ENCODE assay signal across 1 cellular context in genomic region chr3:101868534-101869464, GRCh38.
TF ChIP-seq lines count a peak whose summit lies in the region.

No MANE protein-coding gene starts in this region.

TF ChIP-seq in K562, 482 proteins besides CTCF, POLR2A, EP300 and RAD21 (continued from another document and continues in another):
- TF ChIP-seq, protein P1, sequence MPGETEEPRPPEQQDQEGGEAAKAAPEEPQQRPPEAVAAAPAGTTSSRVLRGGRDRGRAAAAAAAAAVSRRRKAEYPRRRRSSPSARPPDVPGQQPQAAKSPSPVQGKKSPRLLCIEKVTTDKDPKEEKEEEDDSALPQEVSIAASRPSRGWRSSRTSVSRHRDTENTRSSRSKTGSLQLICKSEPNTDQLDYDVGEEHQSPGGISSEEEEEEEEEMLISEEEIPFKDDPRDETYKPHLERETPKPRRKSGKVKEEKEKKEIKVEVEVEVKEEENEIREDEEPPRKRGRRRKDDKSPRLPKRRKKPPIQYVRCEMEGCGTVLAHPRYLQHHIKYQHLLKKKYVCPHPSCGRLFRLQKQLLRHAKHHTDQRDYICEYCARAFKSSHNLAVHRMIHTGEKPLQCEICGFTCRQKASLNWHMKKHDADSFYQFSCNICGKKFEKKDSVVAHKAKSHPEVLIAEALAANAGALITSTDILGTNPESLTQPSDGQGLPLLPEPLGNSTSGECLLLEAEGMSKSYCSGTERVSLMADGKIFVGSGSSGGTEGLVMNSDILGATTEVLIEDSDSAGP (CRISPR knock-in tag; IDR thresholded peaks at IDR 0.05): no peak
- TF ChIP-seq ARID3B (CRISPR knock-in tag; IDR thresholded peaks at IDR 0.05; ENCODE audit: borderline replicate concordance): no peak
- TF ChIP-seq, protein P2, sequence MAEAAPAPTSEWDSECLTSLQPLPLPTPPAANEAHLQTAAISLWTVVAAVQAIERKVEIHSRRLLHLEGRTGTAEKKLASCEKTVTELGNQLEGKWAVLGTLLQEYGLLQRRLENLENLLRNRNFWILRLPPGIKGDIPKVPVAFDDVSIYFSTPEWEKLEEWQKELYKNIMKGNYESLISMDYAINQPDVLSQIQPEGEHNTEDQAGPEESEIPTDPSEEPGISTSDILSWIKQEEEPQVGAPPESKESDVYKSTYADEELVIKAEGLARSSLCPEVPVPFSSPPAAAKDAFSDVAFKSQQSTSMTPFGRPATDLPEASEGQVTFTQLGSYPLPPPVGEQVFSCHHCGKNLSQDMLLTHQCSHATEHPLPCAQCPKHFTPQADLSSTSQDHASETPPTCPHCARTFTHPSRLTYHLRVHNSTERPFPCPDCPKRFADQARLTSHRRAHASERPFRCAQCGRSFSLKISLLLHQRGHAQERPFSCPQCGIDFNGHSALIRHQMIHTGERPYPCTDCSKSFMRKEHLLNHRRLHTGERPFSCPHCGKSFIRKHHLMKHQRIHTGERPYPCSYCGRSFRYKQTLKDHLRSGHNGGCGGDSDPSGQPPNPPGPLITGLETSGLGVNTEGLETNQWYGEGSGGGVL (CRISPR knock-in tag; IDR thresholded peaks at IDR 0.05): no peak
- TF ChIP-seq ZBTB17 (CRISPR knock-in tag; IDR thresholded peaks at IDR 0.05): no peak
- TF ChIP-seq, protein P3, sequence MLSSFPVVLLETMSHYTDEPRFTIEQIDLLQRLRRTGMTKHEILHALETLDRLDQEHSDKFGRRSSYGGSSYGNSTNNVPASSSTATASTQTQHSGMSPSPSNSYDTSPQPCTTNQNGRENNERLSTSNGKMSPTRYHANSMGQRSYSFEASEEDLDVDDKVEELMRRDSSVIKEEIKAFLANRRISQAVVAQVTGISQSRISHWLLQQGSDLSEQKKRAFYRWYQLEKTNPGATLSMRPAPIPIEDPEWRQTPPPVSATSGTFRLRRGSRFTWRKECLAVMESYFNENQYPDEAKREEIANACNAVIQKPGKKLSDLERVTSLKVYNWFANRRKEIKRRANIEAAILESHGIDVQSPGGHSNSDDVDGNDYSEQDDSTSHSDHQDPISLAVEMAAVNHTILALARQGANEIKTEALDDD (IDR thresholded peaks at IDR 0.05): no peak
- no peak for TF ChIP-seq NR4A1 (CRISPR knock-in tag; IDR thresholded peaks at IDR 0.05)
- TF ChIP-seq NR4A1 (tag; IDR thresholded peaks at IDR 0.05): no peak
- TF ChIP-seq NFYB (IDR thresholded peaks at IDR 0.05; ENCODE audit: extremely low read depth, insufficient read length): no peak
- TF ChIP-seq MYC (IDR thresholded peaks at IDR 0.05; ENCODE audit: low read depth, low read length): no peak
- no peak for TF ChIP-seq MYC (CRISPR knock-in tag; IDR thresholded peaks at IDR 0.05; ENCODE audit: borderline replicate concordance, low read depth)
- TF ChIP-seq BCOR (IDR thresholded peaks at IDR 0.05): no peak
- TF ChIP-seq, protein P4, sequence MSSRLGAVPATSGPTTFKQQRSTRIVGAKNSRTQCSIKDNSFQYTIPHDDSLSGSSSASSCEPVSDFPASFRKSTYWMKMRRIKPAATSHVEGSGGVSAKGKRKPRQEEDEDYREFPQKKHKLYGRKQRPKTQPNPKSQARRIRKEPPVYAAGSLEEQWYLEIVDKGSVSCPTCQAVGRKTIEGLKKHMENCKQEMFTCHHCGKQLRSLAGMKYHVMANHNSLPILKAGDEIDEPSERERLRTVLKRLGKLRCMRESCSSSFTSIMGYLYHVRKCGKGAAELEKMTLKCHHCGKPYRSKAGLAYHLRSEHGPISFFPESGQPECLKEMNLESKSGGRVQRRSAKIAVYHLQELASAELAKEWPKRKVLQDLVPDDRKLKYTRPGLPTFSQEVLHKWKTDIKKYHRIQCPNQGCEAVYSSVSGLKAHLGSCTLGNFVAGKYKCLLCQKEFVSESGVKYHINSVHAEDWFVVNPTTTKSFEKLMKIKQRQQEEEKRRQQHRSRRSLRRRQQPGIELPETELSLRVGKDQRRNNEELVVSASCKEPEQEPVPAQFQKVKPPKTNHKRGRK (tag; IDR thresholded peaks at IDR 0.05): no peak
- TF ChIP-seq ZNF124 (CRISPR knock-in tag; IDR thresholded peaks at IDR 0.05): no peak
- no peak for TF ChIP-seq UBTF (IDR thresholded peaks at IDR 0.05; ENCODE audit: borderline replicate concordance in 1 of 2, low read depth in 2 of 2, low read length in 2 of 2)
- no peak for TF ChIP-seq TCF7L2 (IDR thresholded peaks at IDR 0.05; ENCODE audit: low read depth, low read length)
- no peak for TF ChIP-seq MED1 (CRISPR knock-in tag; IDR thresholded peaks at IDR 0.05; ENCODE audit: borderline replicate concordance)
- TF ChIP-seq ZNF41 (CRISPR knock-in tag; conservative IDR thresholded peaks at IDR 0.05): no peak
- TF ChIP-seq CREM (IDR thresholded peaks at IDR 0.05; ENCODE audit: low read depth): 0 out of 2 replicates have a peak, but pooled peaks have one; percentile 51
- TF ChIP-seq JUND (IDR thresholded peaks at IDR 0.05; ENCODE audit: borderline replicate concordance, low read depth, low read length): peak; percentile 48; the same call in 1 of the 2 replicates
- peak; percentile 28; the same call in 1 of the 3 replicates for TF ChIP-seq JUND (tag; IDR thresholded peaks at IDR 0.05; ENCODE audit: borderline replicate concordance, low read depth, low read length)
- no peak for TF ChIP-seq PTBP1 (IDR thresholded peaks at IDR 0.05; ENCODE audit: low read depth, low read length)
- no peak for TF ChIP-seq POLR2B (IDR thresholded peaks at IDR 0.05; ENCODE audit: low read depth, partially characterized antibody)
- no peak for TF ChIP-seq ETV1 (tag; conservative IDR thresholded peaks at IDR 0.05; ENCODE audit: low read depth)
- no peak for TF ChIP-seq CBFB (CRISPR knock-in tag; IDR thresholded peaks at IDR 0.05)
- peak; percentile 34 for TF ChIP-seq CCNT2 (IDR thresholded peaks at IDR 0.05; ENCODE audit: borderline replicate concordance, extremely low read depth, insufficient read length, low read depth, low read length)
- TF ChIP-seq SRSF3 (IDR thresholded peaks at IDR 0.05; ENCODE audit: insufficient read depth, low read length): no peak
- TF ChIP-seq ZBTB34 (CRISPR knock-in tag; IDR thresholded peaks at IDR 0.05): no peak
- TF ChIP-seq ZNF282 (CRISPR knock-in tag; IDR thresholded peaks at IDR 0.05): no peak
- TF ChIP-seq FOXJ2 (tag; IDR thresholded peaks at IDR 0.05): no peak
- TF ChIP-seq NR1H2 (CRISPR knock-in tag; IDR thresholded peaks at IDR 0.05): no peak
- no peak for TF ChIP-seq CHD1 (IDR thresholded peaks at IDR 0.05; ENCODE audit: low read length)
- no peak for TF ChIP-seq XRCC3 (IDR thresholded peaks at IDR 0.05)
- no peak for TF ChIP-seq RBM34 (IDR thresholded peaks at IDR 0.05; ENCODE audit: borderline replicate concordance, insufficient read depth, low read length)
- TF ChIP-seq SRSF7 (optimal IDR thresholded peaks at IDR 0.05; ENCODE audit: low read depth, low read length): no peak
- TF ChIP-seq ZBTB1 (CRISPR knock-in tag; IDR thresholded peaks at IDR 0.05; ENCODE audit: borderline replicate concordance, low read depth): no peak
- no peak for TF ChIP-seq FOS (IDR thresholded peaks at IDR 0.05; ENCODE audit: extremely low read depth, insufficient read length)
- TF ChIP-seq ZKSCAN3 (CRISPR knock-in tag; IDR thresholded peaks at IDR 0.05): no peak
- no peak for TF ChIP-seq GTF3C2 (IDR thresholded peaks at IDR 0.05; ENCODE audit: borderline replicate concordance, extremely low read depth, insufficient read length)
- no peak for TF ChIP-seq ELF1 (tag; IDR thresholded peaks at IDR 0.05)
- TF ChIP-seq, protein P5, sequence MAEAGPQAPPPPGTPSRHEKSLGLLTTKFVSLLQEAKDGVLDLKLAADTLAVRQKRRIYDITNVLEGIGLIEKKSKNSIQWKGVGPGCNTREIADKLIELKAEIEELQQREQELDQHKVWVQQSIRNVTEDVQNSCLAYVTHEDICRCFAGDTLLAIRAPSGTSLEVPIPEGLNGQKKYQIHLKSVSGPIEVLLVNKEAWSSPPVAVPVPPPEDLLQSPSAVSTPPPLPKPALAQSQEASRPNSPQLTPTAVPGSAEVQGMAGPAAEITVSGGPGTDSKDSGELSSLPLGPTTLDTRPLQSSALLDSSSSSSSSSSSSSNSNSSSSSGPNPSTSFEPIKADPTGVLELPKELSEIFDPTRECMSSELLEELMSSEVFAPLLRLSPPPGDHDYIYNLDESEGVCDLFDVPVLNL (CRISPR knock-in tag; IDR thresholded peaks at IDR 0.05; ENCODE audit: low read depth): no peak
- no peak for TF ChIP-seq BRD4 (IDR thresholded peaks at IDR 0.05)
- no peak for TF ChIP-seq ETS2 (tag; IDR thresholded peaks at IDR 0.05; ENCODE audit: borderline replicate concordance, poor library complexity, severe bottlenecking)
- TF ChIP-seq KAT2B (IDR thresholded peaks at IDR 0.05; ENCODE audit: low read depth, low read length): no peak
- TF ChIP-seq ELK3 (CRISPR knock-in tag; IDR thresholded peaks at IDR 0.05): no peak
- TF ChIP-seq ZNF143 (CRISPR knock-in tag; IDR thresholded peaks at IDR 0.05): no peak
- no peak for TF ChIP-seq ZNF778 (CRISPR knock-in tag; IDR thresholded peaks at IDR 0.05)
- no peak for TF ChIP-seq CTCFL (IDR thresholded peaks at IDR 0.05; ENCODE audit: borderline replicate concordance, insufficient read depth, low read depth, low read length, poor library complexity, severe bottlenecking)
- no peak for TF ChIP-seq ETV5 (CRISPR knock-in tag; IDR thresholded peaks at IDR 0.05; ENCODE audit: low read depth)
